ENCODE assay signal across 19 cellular contexts in genomic region chr21:27219068-27219467, GRCh38.
A peak's percentile ranks its signal among the peaks of the same experiment; 100 is the strongest.
DNase-seq lines count a peak whose midpoint lies in the region; ATAC-seq and TF ChIP-seq lines count a peak whose summit lies in the region.
"Had no signal": no experiment of that assay in that cellular context is flagged by ENCODE, and none has a peak within 500 bp of the region (broad histone marks: within the 10 kb centered on the region; RNA-seq: fewer than 3 reads in every experiment).

No MANE protein-coding gene starts in this region.

- no peak overlapping the region for H3K4me3 ChIP-seq in foreskin fibroblast (ENCODE audit: low read depth in 1 of 2, low read length in 2 of 2)
- H3K4me3 ChIP-seq: left ventricle myocardium inferior, vagina had no signal

- peak; percentile 57 for DNase-seq in AG08395 (ENCODE audit: low spot score)
- DNase-seq in HCEC 1CT: peak; percentile 83
- DNase-seq in astrocyte of the hippocampus (ENCODE audit: low read depth, low spot score): peak; percentile 2
- DNase-seq in foreskin fibroblast: peak; percentile 59 to 72
- no peak for DNase-seq in activated naive CD4-positive, alpha-beta T cell treated with anti-CD3 and anti-CD28 coated beads, Interleukin-2, amount 50 U/mL, for 72 hours (ENCODE audit: low spot score in 2 of 2)
- no peak for DNase-seq in GM10266 (ENCODE audit: extremely low spot score)
- DNase-seq: activated naive CD4-positive, alpha-beta T cell treated with anti-CD3 and anti-CD28 coated beads, Interleukin-2, amount 50 U/mL, for 16 hours; central memory CD4-positive, alpha-beta T cell; effector CD8-positive, alpha-beta T cell; left ventricle myocardium inferior; NCI-H1092 treated with DMSO at 0.1 percent for 48 hours; NCI-H2171 treated with DMSO at 0.1 percent for 48 hours; NCI-H774; nucleus accumbens; stimulated activated CD4-positive, alpha-beta T cell treated with anti-CD3 and anti-CD28 coated beads, Interleukin-4, amount 100 ng/mL, for 1 hour had no signal

- no peak for TF ChIP-seq CTCF in foreskin fibroblast (IDR thresholded peaks at IDR 0.05; ENCODE audit: low read depth, low read length)
- TF ChIP-seq CTCF in GM10266 (IDR thresholded peaks at IDR 0.05; ENCODE audit: control insufficient read depth, insufficient read depth, low read depth, missing control alignments): no peak

- peaks cover 14 to 20% of the 10 kb centered on the region in 2 donors for H3K9me3 Mint-ChIP-seq in activated naive CD4-positive, alpha-beta T cell treated with anti-CD3 and anti-CD28 coated beads, Interleukin-2, amount 50 U/mL, for 72 hours

- H3K27ac Mint-ChIP-seq in activated naive CD4-positive, alpha-beta T cell treated with anti-CD3 and anti-CD28 coated beads, Interleukin-2, amount 50 U/mL, for 72 hours: no peak overlapping the region

- no peaks in the 10 kb centered on the region for H3K36me3 Mint-ChIP-seq in activated naive CD4-positive, alpha-beta T cell treated with anti-CD3 and anti-CD28 coated beads, Interleukin-2, amount 50 U/mL, for 72 hours

- ATAC-seq in activated naive CD4-positive, alpha-beta T cell treated with anti-CD3 and anti-CD28 coated beads, Interleukin-2, amount 50 U/mL, for 72 hours: no peak
- no peak for ATAC-seq in HG03025 (IDR thresholded peaks at IDR 0.05; ENCODE audit: low FRiP score, unreplicated experiment)
- ATAC-seq in HG03139 (IDR thresholded peaks at IDR 0.05; ENCODE audit: unreplicated experiment): no peak
- ATAC-seq: Panc1 had no signal

Comparison
In these comparisons a context has a peak if more than half of its experiments do, and no peak if none do; other contexts are left out.
1. DNase-seq: peak in AG08395 (single experiment), HCEC 1CT (single experiment), astrocyte of the hippocampus (single experiment) and foreskin fibroblast (2 of 2); none in activated naive CD4-positive, alpha-beta T cell treated with anti-CD3 and anti-CD28 coated beads, Interleukin-2, amount 50 U/mL, for 72 hours (0 of 2) and GM10266 (single experiment).